32 cellular contexts compared by ENCODE assay signal in genomic region chr18:2532797-2533196, GRCh38. TPM values are rescaled to one million over a fixed set of nuclear protein-coding genes. Genes with fewer than 3 reads are reported as not detected.
"Had no signal": no experiment of that assay in that cellular context is flagged by ENCODE, and none has a peak within 500 bp of the region (broad histone marks: within the 10 kb centered on the region; RNA-seq: fewer than 3 reads in every experiment).

No MANE protein-coding gene starts in this region.

- H3K27me3 Mint-ChIP-seq: activated B cell treated with CpG ODN at 0.5 μM for 24 hours; activated CD4-positive, alpha-beta memory T cell treated with anti-CD3 and anti-CD28 coated beads for 36 hours; activated CD8-positive, alpha-beta memory T cell treated with anti-CD3 and anti-CD28 coated beads, Interleukin-2, amount 10 ng/mL, durations not matched to agents 7 days and 5 days; activated naive CD4-positive, alpha-beta T cell treated with anti-CD3 and anti-CD28 coated beads, Interleukin-2, amount 50 U/mL, for 24 hours; activated naive CD8-positive, alpha-beta T cell treated with anti-CD3 and anti-CD28 coated beads for 36 hours; activated naive CD8-positive, alpha-beta T cell treated with anti-CD3 and anti-CD28 coated beads, Interleukin-2, amount 50 U/mL, for 24 hours; activated T-cell treated with anti-CD3 and anti-CD28 coated beads, Interleukin-2, amount 50 U/mL, for 24 hours; T-cell had no signal

- H3K4me3 ChIP-seq: adrenal gland, body of pancreas, colonic mucosa, esophagus muscularis mucosa, gastrocnemius medialis, heart right ventricle had no signal

- H3K9me3 ChIP-seq: adrenal gland, body of pancreas, colonic mucosa, esophagus muscularis mucosa, gastrocnemius medialis had no signal

- H3K4me1 Mint-ChIP-seq: activated CD8-positive, alpha-beta memory T cell treated with anti-CD3 and anti-CD28 coated beads, Interleukin-2, amount 10 ng/mL, durations not matched to agents 7 days and 5 days; activated naive CD4-positive, alpha-beta T cell treated with anti-CD3 and anti-CD28 coated beads, Interleukin-2, amount 50 U/mL, for 24 hours; activated naive CD8-positive, alpha-beta T cell treated with anti-CD3 and anti-CD28 coated beads for 36 hours had no signal

- H3K27ac ChIP-seq: adrenal gland, body of pancreas, colonic mucosa, esophagus muscularis mucosa, foreskin keratinocyte, gastrocnemius medialis, heart right ventricle, WERI-Rb-1 had no signal

- H3K36me3 ChIP-seq: adrenal gland, colonic mucosa, gastrocnemius medialis, WERI-Rb-1 had no signal

- H3K27ac Mint-ChIP-seq: activated B cell treated with CpG ODN at 0.5 μM for 24 hours; activated CD4-positive, alpha-beta memory T cell treated with anti-CD3 and anti-CD28 coated beads for 36 hours; activated CD8-positive, alpha-beta memory T cell treated with anti-CD3 and anti-CD28 coated beads, Interleukin-2, amount 10 ng/mL, durations not matched to agents 7 days and 5 days; activated CD8-positive, alpha-beta T cell treated with anti-CD3 and anti-CD28 coated beads, Interleukin-2, amount 10 ng/mL, durations not matched to agents 7 days and 5 days; activated naive CD4-positive, alpha-beta T cell treated with anti-CD3 and anti-CD28 coated beads for 36 hours; activated naive CD4-positive, alpha-beta T cell treated with anti-CD3 and anti-CD28 coated beads, Interleukin-2, amount 50 U/mL, for 24 hours; activated naive CD8-positive, alpha-beta T cell treated with anti-CD3 and anti-CD28 coated beads for 36 hours; activated naive CD8-positive, alpha-beta T cell treated with anti-CD3 and anti-CD28 coated beads, Interleukin-2, amount 50 U/mL, for 24 hours; activated T-cell treated with anti-CD3 and anti-CD28 coated beads, Interleukin-2, amount 50 U/mL, for 24 hours; activated T-cell treated with anti-CD3 and anti-CD28 coated beads, Interleukin-2, amount 50 U/mL, for 72 hours; T-cell; T-helper 1 cell treated with Interleukin-12 subunit alpha and Interleukin-12 subunit beta and Interleukin-4 antibody, amounts not matched to agents 30 μg/mL and 1 μg/mL, for 36 hours had no signal

- H3K4me1 ChIP-seq: adrenal gland, body of pancreas, colonic mucosa, gastrocnemius medialis, heart right ventricle had no signal

- H3K27me3 ChIP-seq: adrenal gland, body of pancreas, colonic mucosa, esophagus muscularis mucosa, foreskin keratinocyte, gastrocnemius medialis, heart right ventricle had no signal

- H3K4me3 Mint-ChIP-seq: activated B cell treated with CpG ODN at 0.5 μM for 24 hours; activated CD4-positive, alpha-beta memory T cell treated with anti-CD3 and anti-CD28 coated beads for 36 hours; activated CD8-positive, alpha-beta memory T cell treated with anti-CD3 and anti-CD28 coated beads, Interleukin-2, amount 10 ng/mL, durations not matched to agents 7 days and 5 days; activated CD8-positive, alpha-beta T cell treated with anti-CD3 and anti-CD28 coated beads, Interleukin-2, amount 10 ng/mL, durations not matched to agents 7 days and 5 days; activated naive CD4-positive, alpha-beta T cell treated with anti-CD3 and anti-CD28 coated beads for 36 hours; activated naive CD4-positive, alpha-beta T cell treated with anti-CD3 and anti-CD28 coated beads, Interleukin-2, amount 50 U/mL, for 24 hours; activated naive CD8-positive, alpha-beta T cell treated with anti-CD3 and anti-CD28 coated beads for 36 hours; activated naive CD8-positive, alpha-beta T cell treated with anti-CD3 and anti-CD28 coated beads, Interleukin-2, amount 50 U/mL, for 24 hours; activated T-cell treated with anti-CD3 and anti-CD28 coated beads, Interleukin-2, amount 50 U/mL, for 24 hours; activated T-cell treated with anti-CD3 and anti-CD28 coated beads, Interleukin-2, amount 50 U/mL, for 72 hours; T-cell; T-helper 1 cell treated with Interleukin-12 subunit alpha and Interleukin-12 subunit beta and Interleukin-4 antibody, amounts not matched to agents 30 μg/mL and 1 μg/mL, for 36 hours had no signal

- H3K9me3 Mint-ChIP-seq: activated CD4-positive, alpha-beta memory T cell treated with anti-CD3 and anti-CD28 coated beads for 36 hours; activated naive CD4-positive, alpha-beta T cell treated with anti-CD3 and anti-CD28 coated beads for 36 hours; activated naive CD4-positive, alpha-beta T cell treated with anti-CD3 and anti-CD28 coated beads, Interleukin-2, amount 50 U/mL, for 24 hours; activated naive CD8-positive, alpha-beta T cell treated with anti-CD3 and anti-CD28 coated beads, Interleukin-2, amount 50 U/mL, for 24 hours; activated T-cell treated with anti-CD3 and anti-CD28 coated beads, Interleukin-2, amount 50 U/mL, for 24 hours; T-helper 1 cell treated with Interleukin-12 subunit alpha and Interleukin-12 subunit beta and Interleukin-4 antibody, amounts not matched to agents 30 μg/mL and 1 μg/mL, for 36 hours had no signal

- DNase-seq: activated B cell treated with CpG ODN at 0.5 μM for 24 hours; activated CD4-positive, alpha-beta memory T cell treated with anti-CD3 and anti-CD28 coated beads for 36 hours; activated CD4-positive, alpha-beta T cell treated with anti-CD3 and anti-CD28 coated beads for 48 hours; activated CD4-positive, alpha-beta T cell treated with anti-CD3 and anti-CD28 coated beads, Interleukin-2, amount 50 U/mL, for 1 hour; activated CD8-positive, alpha-beta memory T cell treated with anti-CD3 and anti-CD28 coated beads, Interleukin-2, amount 10 ng/mL, durations not matched to agents 7 days and 5 days; activated CD8-positive, alpha-beta memory T cell treated with anti-CD3 and anti-CD28 coated beads, Interleukin-2, amount 50 U/mL, for 4 hours; activated CD8-positive, alpha-beta T cell treated with anti-CD3 and anti-CD28 coated beads, Interleukin-2, amount 10 ng/mL, durations not matched to agents 7 days and 5 days; activated effector memory CD4-positive, alpha-beta T cell treated with Interleukin-2 at 50 U/mL for 16 hours; activated naive CD4-positive, alpha-beta T cell treated with anti-CD3 and anti-CD28 coated beads for 36 hours; activated naive CD8-positive, alpha-beta T cell treated with anti-CD3 and anti-CD28 coated beads for 36 hours; activated naive CD8-positive, alpha-beta T cell treated with anti-CD3 and anti-CD28 coated beads, Interleukin-2, amount 50 U/mL, for 24 hours; activated T-cell treated with anti-CD3 and anti-CD28 coated beads, Interleukin-2, amount 50 U/mL, for 24 hours; activated T-cell treated with anti-CD3 and anti-CD28 coated beads, Interleukin-2, amount 50 U/mL, for 72 hours; adrenal gland; amygdala; aorta; body of pancreas; caudate nucleus; cerebellar nuclear complex; colonic mucosa; effector CD8-positive, alpha-beta T cell; erythroblast; foreskin keratinocyte; gastrocnemius medialis; heart right ventricle; SW 1271; T-cell; T1000; WERI-Rb-1 had no signal

RNA-seq across cellular contexts. Expression of gene NDC80, which starts 38.6 kb away (rescaled TPM):
- total RNA-seq: body of pancreas had no signal
